9 cellular contexts compared by ENCODE assay signal in the genomic region with DNA sequence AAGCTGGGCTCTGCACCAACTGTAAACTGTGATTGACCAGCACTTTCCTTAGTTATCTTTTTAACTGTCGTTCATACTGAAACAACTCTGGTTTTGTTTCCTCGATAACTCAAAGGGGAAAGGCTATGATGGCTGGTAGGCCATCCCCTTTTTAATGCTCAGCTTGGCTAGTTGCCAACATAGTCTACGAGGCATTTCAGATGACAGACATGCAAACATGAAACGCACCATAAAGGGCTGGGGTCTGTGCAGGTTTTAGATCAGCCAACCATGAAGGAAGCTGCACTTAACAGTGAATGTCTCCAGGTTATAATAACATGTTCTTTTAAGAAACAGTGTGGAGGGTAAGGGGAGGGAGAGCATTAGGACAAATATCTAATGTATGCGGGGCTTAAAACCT.
A peak's percentile ranks its signal among the peaks of the same experiment; 100 is the strongest.
DNase-seq lines count a peak whose midpoint lies in the region; ATAC-seq, FAIRE-seq and TF ChIP-seq lines count a peak whose summit lies in the region.
"Had no signal": no experiment of that assay in that cellular context is flagged by ENCODE, and none has a peak within 500 bp of the region (broad histone marks: within the 10 kb centered on the region; RNA-seq: fewer than 3 reads in every experiment).

No MANE protein-coding gene starts in this region.

- H3K9me3 ChIP-seq in T-helper 17 cell (ENCODE audit: control insufficient read depth, low read length, poor library complexity, severe bottlenecking): no peaks in the 10 kb centered on the region

- no peak for FAIRE-seq in GM12891 (lab: Jason Lieb, UNC)

- no peak overlapping the region for H3K27ac Mint-ChIP-seq in T-helper 17 cell

- peaks cover 5% of the 10 kb centered on the region for H3K4me1 Mint-ChIP-seq in T-helper 17 cell

- H3K27me3 Mint-ChIP-seq in T-helper 17 cell: no peaks in the 10 kb centered on the region

- in situ Hi-C loops in GM13977 (cut with MboI; ENCODE audit: low pct_unique_long_range_greater_than_20kb, low sequenced_read_pairs, unreplicated experiment): no loop called here

- ATAC-seq in HG02678 (IDR thresholded peaks at IDR 0.05; ENCODE audit: unreplicated experiment) (peak; percentile 41), T-helper 17 cell (peak; percentile 45)

- no peak overlapping the region for H3K4me3 Mint-ChIP-seq in T-helper 17 cell

- TF ChIP-seq CTCF in GM13977 (IDR thresholded peaks at IDR 0.05; ENCODE audit: extremely low read depth, insufficient read depth, missing control alignments): no peak

- H3K36me3 Mint-ChIP-seq in T-helper 17 cell (ENCODE audit: low read depth): peaks cover 6% of the 10 kb centered on the region

- DNase-seq in GM13977 (ENCODE audit: low spot score) (peak; percentile 16), NCI-H1417 (lab: John Stamatoyannopoulos, UW) (peak; percentile 77 to 94 (median 92)), T-helper 17 cell (no peak), GM12891 (ENCODE audit: insufficient read length, low spot score) (no peak), CD1c-positive myeloid dendritic cell (ENCODE audit: extremely low spot score) (no peak), SW 1271 (lab: John Stamatoyannopoulos, UW) (no peak), hepatic stellate cell (ENCODE audit: low spot score) (no peak)
- DNase-seq: left ventricle myocardium inferior had no signal

- no peak for TF ChIP-seq POLR2A in GM12891 (IDR thresholded peaks at IDR 0.05; ENCODE audit: low read depth, low read length)

TF ChIP-seq in GM12891, 5 proteins besides CTCF, POLR2A, EP300 and RAD21:
- TF ChIP-seq SPI1 (IDR thresholded peaks at IDR 0.05; ENCODE audit: low read depth, low read length) (no peak), POU2F2 (IDR thresholded peaks at IDR 0.05; ENCODE audit: low read depth, low read length) (no peak), POLR2AphosphoS5 (IDR thresholded peaks at IDR 0.05; ENCODE audit: low read depth, low read length) (no peak), PAX5 (IDR thresholded peaks at IDR 0.05; ENCODE audit: insufficient read depth, low read length, severe bottlenecking) (no peak), TAF1 (IDR thresholded peaks at IDR 0.05; ENCODE audit: low read depth, low read length) (no peak)
TF ChIP-seq in GM12891: peak in this region for 0.

Comparison
In these comparisons a context has a peak if more than half of its experiments do, and no peak if none do; other contexts are left out.
1. DNase-seq: peak in GM13977 (single experiment) and NCI-H1417 (3 of 3); none in T-helper 17 cell (0 of 3), GM12891 (single experiment), CD1c-positive myeloid dendritic cell (single experiment), SW 1271 (0 of 2) and hepatic stellate cell (single experiment).